In the genomic region with DNA sequence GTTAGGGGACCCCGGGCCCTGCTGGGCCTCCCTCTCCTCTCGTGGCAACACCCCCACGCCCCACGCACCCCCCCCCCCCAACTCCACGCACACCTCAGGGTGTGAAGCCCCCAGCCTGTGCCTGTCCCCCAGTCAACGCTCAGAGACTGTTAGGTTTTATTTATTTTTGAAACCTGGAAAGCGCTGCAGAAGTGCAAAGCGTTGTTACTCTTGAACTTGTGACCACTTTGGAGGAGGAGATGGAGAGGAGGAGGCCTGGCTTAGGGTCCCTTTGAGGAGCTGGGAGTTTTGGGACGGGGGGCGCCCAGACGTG, we compare ENCODE assay signal across 8 cellular contexts. TPM values are rescaled to one million over a fixed set of nuclear protein-coding genes. Genes with fewer than 3 reads are reported as not detected.
DNase-seq lines count a peak whose midpoint lies in the region; ATAC-seq, FAIRE-seq and TF ChIP-seq lines count a peak whose summit lies in the region.

No MANE protein-coding gene starts in this region.

- BruUV-seq in PC-3 (replicated peaks; lab: Mats Ljungman, UMichigan) (no TSS peak), endothelial cell of umbilical vein (replicated peaks; lab: Mats Ljungman, UMichigan) (no TSS peak)

- H3K27ac ChIP-seq in CD4-positive, CD25-positive, alpha-beta regulatory T cell (ENCODE audit: insufficient read depth, low read length, poor library complexity, severe bottlenecking), result peak overlapping the region; percentile 99
- no peak overlapping the region for H3K27ac ChIP-seq in PC-3 (ENCODE audit: low read length)
- no peak overlapping the region for H3K27ac ChIP-seq in endothelial cell of umbilical vein (ENCODE audit: insufficient read depth, low read depth, low read length)

- no peaks in the 10 kb centered on the region for H3K9me1 ChIP-seq in endothelial cell of umbilical vein (replicated peaks; ENCODE audit: control insufficient read depth, extremely low read depth, insufficient read depth, low read length)

- H3K27me3 ChIP-seq in CD4-positive, CD25-positive, alpha-beta regulatory T cell (ENCODE audit: control insufficient read depth, insufficient read depth, low read length), result no peaks in the 10 kb centered on the region
- no peaks in the 10 kb centered on the region for H3K27me3 ChIP-seq in PC-3 (ENCODE audit: low read length)
- no peaks in the 10 kb centered on the region for H3K27me3 ChIP-seq in endothelial cell of umbilical vein (ENCODE audit: control insufficient read depth in 2 of 2, insufficient read depth in 2 of 2, low read length in 2 of 2)

- H3K9me3 ChIP-seq in CD4-positive, CD25-positive, alpha-beta regulatory T cell (ENCODE audit: control insufficient read depth in 2 of 2, low read length in 2 of 2), result no peaks in the 10 kb centered on the region
- H3K9me3 ChIP-seq in PC-3 (ENCODE audit: low read length) (no peaks in the 10 kb centered on the region), endothelial cell of umbilical vein (replicated peaks; ENCODE audit: control insufficient read depth, insufficient read depth, low read length) (no peaks in the 10 kb centered on the region)

- ATAC-seq in CD4-positive, CD25-positive, alpha-beta regulatory T cell (ENCODE audit: low read depth in 2 of 2), result no peak
- ATAC-seq in PC-3 (no peak), GM18909 (IDR thresholded peaks at IDR 0.05; ENCODE audit: poor library complexity, unreplicated experiment) (no peak)

- H3K9me3 Mint-ChIP-seq in CD4-positive, CD25-positive, alpha-beta regulatory T cell, result peaks cover 0 to 5% (median 1%) of the 10 kb centered on the region in 7 donors
- H3K9me3 Mint-ChIP-seq in nephron progenitor cell, result peaks cover 4% of the 10 kb centered on the region

- no peak for FAIRE-seq in endothelial cell of umbilical vein (lab: Jason Lieb, UNC)

- H3K9me2 ChIP-seq in PC-3 (replicated peaks; ENCODE audit: low read length), result no peaks in the 10 kb centered on the region

- H3K36me3 Mint-ChIP-seq in CD4-positive, CD25-positive, alpha-beta regulatory T cell, result peaks cover 51% of the 10 kb centered on the region
- H3K36me3 Mint-ChIP-seq in nephron progenitor cell (ENCODE audit: low read depth), result peaks cover 10% of the 10 kb centered on the region

- H3K36me3 ChIP-seq in CD4-positive, CD25-positive, alpha-beta regulatory T cell (ENCODE audit: control insufficient read depth, insufficient read depth, low read length), result peaks cover 28% of the 10 kb centered on the region
- H3K36me3 ChIP-seq in PC-3 (ENCODE audit: low read depth, low read length) (no peaks in the 10 kb centered on the region), endothelial cell of umbilical vein (ENCODE audit: control insufficient read depth in 2 of 2, extremely low read depth in 1 of 2, insufficient read depth in 2 of 2, low read length in 2 of 2) (peaks cover 0 to 7% of the 10 kb centered on the region in 2 experiments)

- dilution Hi-C loops in endothelial cell of umbilical vein (cut with MboI; ENCODE audit: extremely low pct_ligation_motif_present, low sequenced_read_pairs), result no loop called here

- intact Hi-C loops in PC-3 (cut with micrococcal nuclease) (no loop called here), endothelial cell of umbilical vein (cut with micrococcal nuclease) (loop anchor here (1.0 to 5.0 kb wide), 2 partner anchors 54 to 79 kb away; a partner anchor contains a TSS)

- H3K4me1 ChIP-seq in CD4-positive, CD25-positive, alpha-beta regulatory T cell (ENCODE audit: control insufficient read depth, insufficient read depth, low read length, poor library complexity, severe bottlenecking), result peaks cover 70% of the 10 kb centered on the region
- H3K4me1 ChIP-seq in PC-3 (ENCODE audit: insufficient read depth, low read length), result peaks cover 18% of the 10 kb centered on the region; the same call in 1 of the 2 replicates
- H3K4me1 ChIP-seq in endothelial cell of umbilical vein (ENCODE audit: control insufficient read depth, extremely low read depth, insufficient read depth, low read length), result peaks cover 44% of the 10 kb centered on the region

- H3K79me2 ChIP-seq in PC-3 (ENCODE audit: low read length), result no peaks in the 10 kb centered on the region
- H3K79me2 ChIP-seq in endothelial cell of umbilical vein (ENCODE audit: control insufficient read depth, insufficient read depth, low read length), result no peaks in the 10 kb centered on the region

- CTCF ChIA-PET in PC-3 (lab: Charles Lee), result interaction anchor here (1.5 kb wide), 1 partner anchor 22 kb away, joined by 9 read pairs; no protein-coding TSS in a partner anchor
- CTCF ChIA-PET in endothelial cell of umbilical vein (lab: Charles Lee), result interaction anchor here (1.2 to 4.7 kb wide), 7 partner anchors 17 to 89 kb away, joined by 3 to 79 read pairs (median 7); no protein-coding TSS in a partner anchor

- TF ChIP-seq POLR2A in endothelial cell of umbilical vein (IDR thresholded peaks at IDR 0.05; ENCODE audit: low read depth, low read length), result no peak

- no peaks in the 10 kb centered on the region for H3F3A ChIP-seq in PC-3 (ENCODE audit: low read length, unreplicated experiment)

- peak overlapping the region; percentile 98 to 99 (median 99) for H3K27ac Mint-ChIP-seq in CD4-positive, CD25-positive, alpha-beta regulatory T cell
- no peak overlapping the region for H3K27ac Mint-ChIP-seq in nephron progenitor cell

- H2AFZ ChIP-seq in PC-3 (ENCODE audit: low read length), result peak overlapping the region; percentile 72; the same call in 1 of the 2 replicates
- peak overlapping the region; percentile 52 for H2AFZ ChIP-seq in endothelial cell of umbilical vein (ENCODE audit: low read depth, low read length)

- POLR2A ChIA-PET in PC-3 (lab: Charles Lee; ENCODE audit: unreplicated experiment) (no interaction called here), endothelial cell of umbilical vein (lab: Charles Lee) (interaction anchor here (1.7 kb wide), 1 partner anchor 22 kb away, joined by 6 read pairs; no protein-coding TSS in a partner anchor)

- TF ChIP-seq CTCF in PC-3 (conservative IDR thresholded peaks at IDR 0.05; ENCODE audit: low read depth, low read length), result no peak
- no peak for TF ChIP-seq CTCF in endothelial cell of umbilical vein (IDR thresholded peaks at IDR 0.05; ENCODE audit: extremely low read depth in 1 of 2, insufficient read depth in 1 of 2, low read depth in 1 of 2, low read length in 2 of 2)
- no peak for TF ChIP-seq CTCF in nephron progenitor cell (IDR thresholded peaks at IDR 0.05)

- H4K20me1 ChIP-seq in PC-3 (ENCODE audit: low read length), result no peaks in the 10 kb centered on the region
- no peaks in the 10 kb centered on the region for H4K20me1 ChIP-seq in endothelial cell of umbilical vein (replicated peaks; ENCODE audit: control insufficient read depth, extremely low read depth, insufficient read depth, low read length)

- DNase-seq in CD4-positive, CD25-positive, alpha-beta regulatory T cell, result no peak
- DNase-seq in PC-3, result no peak
- DNase-seq in endothelial cell of umbilical vein (ENCODE audit: low read depth, low spot score), result no peak
- no peak for DNase-seq in nephron progenitor cell
- DNase-seq in NOMO-1 (lab: John Stamatoyannopoulos, UW; ENCODE audit: unreplicated experiment in 2 of 2), result no peak
- DNase-seq in HT-29 (ENCODE audit: low spot score), result no peak
- DNase-seq in germinal center (ENCODE audit: low spot score), result no peak

- H3K4me2 ChIP-seq in PC-3 (ENCODE audit: low read length) (peak overlapping the region; percentile 95), endothelial cell of umbilical vein (ENCODE audit: insufficient read depth, low read length) (peak overlapping the region; percentile 77)

- peaks cover 21 to 72% (median 54%) of the 10 kb centered on the region in 4 donors for H3K4me1 Mint-ChIP-seq in CD4-positive, CD25-positive, alpha-beta regulatory T cell
- peaks cover 52% of the 10 kb centered on the region for H3K4me1 Mint-ChIP-seq in nephron progenitor cell

- H3K4me3 ChIP-seq in CD4-positive, CD25-positive, alpha-beta regulatory T cell (ENCODE audit: low read depth, low read length), result peak overlapping the region; percentile 100
- H3K4me3 ChIP-seq in PC-3 (ENCODE audit: low read length), result peak overlapping the region; percentile 83
- peak overlapping the region; percentile 22 to 71 (median 45) for H3K4me3 ChIP-seq in endothelial cell of umbilical vein (replicated peaks in 1 of 3; ENCODE audit: insufficient read depth in 1 of 3, low read depth in 1 of 3, low read length in 3 of 3)

- H3K4me3 Mint-ChIP-seq in CD4-positive, CD25-positive, alpha-beta regulatory T cell, result peak overlapping the region; percentile 95 to 99 (median 98)
- H3K4me3 Mint-ChIP-seq in nephron progenitor cell, result peak overlapping the region; percentile 89

- peaks cover 21% of the 10 kb centered on the region for H3K27me3 Mint-ChIP-seq in CD4-positive, CD25-positive, alpha-beta regulatory T cell
- H3K27me3 Mint-ChIP-seq in nephron progenitor cell (ENCODE audit: low read depth, poor library complexity), result peaks cover 24% of the 10 kb centered on the region

- H3K9ac ChIP-seq in PC-3 (ENCODE audit: low read length) (0 out of 2 replicates have a peak overlapping the region, but pooled peaks have one; percentile 51), endothelial cell of umbilical vein (replicated peaks; ENCODE audit: extremely low read depth, insufficient read depth, low read length) (peak overlapping the region; percentile 73)

RNA-seq across cellular contexts. Expression of a gene that starts 0.9 kb away (rescaled TPM):
- 534 TPM for total RNA-seq in CD4-positive, CD25-positive, alpha-beta regulatory T cell
- polyA plus RNA-seq in CD4-positive, CD25-positive, alpha-beta regulatory T cell, result 100 to 1,000 TPM; 425 to 700 (median 557) TPM
- 1.5 and 1.9 TPM in 2 replicates for total RNA-seq in PC-3 (2014; rRNA removed)
- total RNA-seq in endothelial cell of umbilical vein, result 7.7 and 8.4 TPM in 2 replicates
- polyA plus RNA-seq in endothelial cell of umbilical vein, result 11.1 and 13.2 TPM in 2 replicates
- polyA plus RNA-seq in endothelial cell of umbilical vein (2011; cell fraction: cytosol; rRNA removed), result 9.5 and 12.6 TPM in 2 replicates
- polyA plus RNA-seq in endothelial cell of umbilical vein (2011; cell fraction: nucleus; rRNA removed), result 8.8 TPM in 2 replicates
- polyA plus RNA-seq in endothelial cell of umbilical vein (2012), result 12.8 and 19.8 TPM in 2 replicates
- polyA minus RNA-seq in endothelial cell of umbilical vein, result 10.6 and 10.9 TPM in 2 replicates
- 1.0 TPM for polyA minus RNA-seq in endothelial cell of umbilical vein (2011; cell fraction: cytosol; rRNA and poly(A)+ RNA removed)
- 7.2 and 7.8 TPM in 2 replicates for polyA minus RNA-seq in endothelial cell of umbilical vein (2011; cell fraction: nucleus; rRNA and poly(A)+ RNA removed)
- total RNA-seq in HT-29 (2014; rRNA removed; shearing (Covaris generic)), result 1.6 and 2.3 TPM in 2 replicates

RNA-seq across cellular contexts. Expression of a gene that starts 54.8 kb away (rescaled TPM):
- 38.9 TPM for total RNA-seq in CD4-positive, CD25-positive, alpha-beta regulatory T cell
- 10 to 100 TPM in 3 of 4 donors, 1 to 10 TPM in 1; 8.2 to 13.8 (median 11.8) TPM for polyA plus RNA-seq in CD4-positive, CD25-positive, alpha-beta regulatory T cell
- total RNA-seq in PC-3 (2014; rRNA removed), result 31.3 and 40.7 TPM in 2 replicates
- 22.9 and 23.7 TPM in 2 replicates for total RNA-seq in endothelial cell of umbilical vein
- 19.7 and 20.5 TPM in 2 replicates for polyA plus RNA-seq in endothelial cell of umbilical vein
- polyA plus RNA-seq in endothelial cell of umbilical vein (2011; cell fraction: cytosol; rRNA removed), result 14.7 and 14.8 TPM in 2 replicates
- 21.5 and 24.5 TPM in 2 replicates for polyA plus RNA-seq in endothelial cell of umbilical vein (2011; cell fraction: nucleus; rRNA removed)
- polyA plus RNA-seq in endothelial cell of umbilical vein (2012), result 14.9 TPM in 2 replicates
- polyA minus RNA-seq in endothelial cell of umbilical vein, result 30.2 TPM in 2 replicates
- 20.6 TPM for polyA minus RNA-seq in endothelial cell of umbilical vein (2011; cell fraction: cytosol; rRNA and poly(A)+ RNA removed)
- polyA minus RNA-seq in endothelial cell of umbilical vein (2011; cell fraction: nucleus; rRNA and poly(A)+ RNA removed), result 15.8 and 20.4 TPM in 2 replicates
- 42.8 and 44.2 TPM in 2 replicates for total RNA-seq in HT-29 (2014; rRNA removed; shearing (Covaris generic))

Comparison
In these comparisons a context has a peak if more than half of its experiments do, and no peak if none do; other contexts are left out.
1. H3K4me3 ChIP-seq: peak in every context shown above with its lines; median percentile 100 in CD4-positive, CD25-positive, alpha-beta regulatory T cell; 83 in PC-3; 45 in endothelial cell of umbilical vein.
2. RNA of a gene that starts 0.9 kb away (total RNA-seq): 534 TPM in CD4-positive, CD25-positive, alpha-beta regulatory T cell (single experiment); 7.7 to 8.4 TPM in endothelial cell of umbilical vein, 1.5 to 1.9 TPM in PC-3 and 1.6 to 2.3 TPM in HT-29; every median in the first group is over 10 times any median in the second.